1 cellular context compared by ENCODE assay signal in genomic region chr15:64092864-64093626, GRCh38.
TF ChIP-seq lines count a peak whose summit lies in the region.

No MANE protein-coding gene starts in this region.

TF ChIP-seq in GM12878, 131 proteins besides CTCF, POLR2A, EP300 and RAD21 (continues in another document):
- TF ChIP-seq ATF2 (IDR thresholded peaks at IDR 0.05; ENCODE audit: low read length) (no peak), PML (IDR thresholded peaks at IDR 0.05; ENCODE audit: low read length) (no peak), SREBF1 (IDR thresholded peaks at IDR 0.05; ENCODE audit: low read length) (no peak), NRF1 (conservative IDR thresholded peaks at IDR 0.05; ENCODE audit: low read depth, low read length) (no peak), EGR1 (IDR thresholded peaks at IDR 0.05; ENCODE audit: borderline replicate concordance in 1 of 2, low read depth in 2 of 2, low read length in 2 of 2) (no peak), MXI1 (IDR thresholded peaks at IDR 0.05; ENCODE audit: low read depth, low read length) (peak; percentile 36; the same call in 1 of the 2 replicates), RFX5 (IDR thresholded peaks at IDR 0.05; ENCODE audit: low read depth, low read length) (no peak), ZBTB4 (CRISPR knock-in tag; IDR thresholded peaks at IDR 0.05) (no peak), HCFC1 (IDR thresholded peaks at IDR 0.05; ENCODE audit: low read length) (no peak; the same call in 1 of the 2 replicates), TCF7 (IDR thresholded peaks at IDR 0.05; ENCODE audit: borderline replicate concordance) (no peak), ELK1 (IDR thresholded peaks at IDR 0.05; ENCODE audit: low read depth, low read length) (no peak), ZBTB11 (CRISPR knock-in tag; IDR thresholded peaks at IDR 0.05) (no peak), LARP7 (IDR thresholded peaks at IDR 0.05) (no peak), SIN3A (IDR thresholded peaks at IDR 0.05; ENCODE audit: low read depth, low read length) (no peak; the same call in 1 of the 2 replicates), ZNF217 (IDR thresholded peaks at IDR 0.05) (no peak), E2F4 (IDR thresholded peaks at IDR 0.05; ENCODE audit: low read depth, low read length) (no peak), HDGF (IDR thresholded peaks at IDR 0.05) (no peak), RCOR1 (conservative IDR thresholded peaks at IDR 0.05; ENCODE audit: low read depth, low read length) (no peak), RUNX3 (IDR thresholded peaks at IDR 0.05; ENCODE audit: low read length) (peak; percentile 62), PBX3 (IDR thresholded peaks at IDR 0.05; ENCODE audit: insufficient replicate concordance, low read depth, low read length) (no peak), IRF4 (IDR thresholded peaks at IDR 0.05; ENCODE audit: low read depth, low read length) (no peak), CBX5 (IDR thresholded peaks at IDR 0.05; ENCODE audit: low read depth) (no peak), MTA2 (IDR thresholded peaks at IDR 0.05; ENCODE audit: low read depth) (no peak), ZNF622 (IDR thresholded peaks at IDR 0.05) (no peak), ZNF592 (IDR thresholded peaks at IDR 0.05) (no peak), CUX1 (IDR thresholded peaks at IDR 0.05; ENCODE audit: insufficient replicate concordance, low read depth, low read length) (no peak), ZBED1 (IDR thresholded peaks at IDR 0.05; ENCODE audit: borderline replicate concordance) (no peak), RBBP5 (conservative IDR thresholded peaks at IDR 0.05) (no peak), YY1 (IDR thresholded peaks at IDR 0.05; ENCODE audit: low read depth, low read length) (no peak), CEBPZ (IDR thresholded peaks at IDR 0.05; ENCODE audit: low read depth, low read length) (no peak), CHD2 (IDR thresholded peaks at IDR 0.05; ENCODE audit: borderline replicate concordance, low read depth, low read length) (no peak)
